ENCODE assay signal across 19 cellular contexts in genomic region chr10:113053091-113053490, GRCh38.
DNase-seq lines count a peak whose midpoint lies in the region; ATAC-seq and TF ChIP-seq lines count a peak whose summit lies in the region.
"Had no signal": no experiment of that assay in that cellular context is flagged by ENCODE, and none has a peak within 500 bp of the region (broad histone marks: within the 10 kb centered on the region; RNA-seq: fewer than 3 reads in every experiment).

No MANE protein-coding gene starts in this region.

- H3K4me1 Mint-ChIP-seq in WTC11, result peaks cover 85% of the 10 kb centered on the region

- peak; percentile 31 for DNase-seq in WTC11 (ENCODE audit: low spot score)
- DNase-seq in fibroblast of the aortic adventitia (ENCODE audit: low read depth), result peak; percentile 51
- peak; percentile 67 to 92 for DNase-seq in tibial artery
- no peak for DNase-seq in activated CD8-positive, alpha-beta memory T cell treated with anti-CD3 and anti-CD28 coated beads, Interleukin-2, amount 50 U/mL, for 48 hours
- no peak for DNase-seq in NOMO-1 treated with dmso at 0.1 percent for 144 hours (lab: John Stamatoyannopoulos, UW; ENCODE audit: unreplicated experiment)
- DNase-seq in kidney glomerular epithelial cell (lab: John Stamatoyannopoulos, UW), result no peak
- DNase-seq: activated CD4-positive, alpha-beta memory T cell treated with anti-CD3 and anti-CD28 coated beads for 36 hours; activated naive CD4-positive, alpha-beta T cell treated with anti-CD3 and anti-CD28 coated beads, Interleukin-2, amount 50 U/mL, for 16 hours; activated T-cell treated with anti-CD3 and anti-CD28 coated beads, Interleukin-2, amount 50 U/mL, for 24 hours; effector CD4-positive, alpha-beta T cell; left lung; naive B cell; NCI-H2227 treated with DMSO at 0.1 percent for 48 hours; NK-92 treated with Interleukin-12 subunit alpha and Interleukin-12 subunit beta, amount 100 ng/mL, for 24 hours; RPMI8226; transverse colon had no signal

- 66 to 78% methylated on average over 8 to 10 of the region's 10 CpGs for WGBS in mesodermal cell (ENCODE audit: insufficient coverage in 2 of 2), 2 experiments

- H3K27me3 Mint-ChIP-seq in WTC11 (ENCODE audit: low read depth), result no peaks in the 10 kb centered on the region

- H3K27me3 ChIP-seq in tibial artery, result no peaks in the 10 kb centered on the region
- H3K27me3 ChIP-seq: BLaER1, left lung, transverse colon had no signal

- ATAC-seq in WTC11, result peak; percentile 60
- ATAC-seq: left lung had no signal

- H3K9me3 Mint-ChIP-seq in WTC11, result no peaks in the 10 kb centered on the region
- H3K9me3 Mint-ChIP-seq: activated CD4-positive, alpha-beta memory T cell treated with anti-CD3 and anti-CD28 coated beads for 36 hours; activated T-cell treated with anti-CD3 and anti-CD28 coated beads, Interleukin-2, amount 50 U/mL, for 24 hours had no signal

- peaks cover 69% of the 10 kb centered on the region for H3K4me1 ChIP-seq in mesodermal cell (ENCODE audit: control insufficient read depth, insufficient read depth, low read length, poor library complexity, severe bottlenecking)
- H3K4me1 ChIP-seq in tibial artery, result peaks cover 0 to 100% (median 84%) of the 10 kb centered on the region in 4 donors

- H3K27ac Mint-ChIP-seq in WTC11, result peak overlapping the region; percentile 99
- H3K27ac Mint-ChIP-seq: activated CD4-positive, alpha-beta memory T cell treated with anti-CD3 and anti-CD28 coated beads for 36 hours; activated T-cell treated with anti-CD3 and anti-CD28 coated beads, Interleukin-2, amount 50 U/mL, for 24 hours had no signal

- H3K4me3 Mint-ChIP-seq in WTC11, result peak overlapping the region; percentile 46
- H3K4me3 Mint-ChIP-seq: activated CD4-positive, alpha-beta memory T cell treated with anti-CD3 and anti-CD28 coated beads for 36 hours; activated T-cell treated with anti-CD3 and anti-CD28 coated beads, Interleukin-2, amount 50 U/mL, for 24 hours; naive B cell had no signal

- H3K4me3 ChIP-seq in fibroblast of the aortic adventitia (ENCODE audit: low read depth, low read length) (no peak overlapping the region), mesodermal cell (ENCODE audit: extremely low read depth, insufficient read depth, low read length, poor library complexity, severe bottlenecking) (no peak overlapping the region), tibial artery (no peak overlapping the region)
- H3K4me3 ChIP-seq: BLaER1, left lung, transverse colon had no signal

- CTCF ChIA-PET in WTC11 (lab: Charles Lee), result interaction anchor here (0.9 to 1.1 kb wide), 3 partner anchors 12 to 33 kb away, joined by 3 to 6 read pairs (median 4); no protein-coding TSS in a partner anchor

- no peak for TF ChIP-seq CTCF in WTC11 (IDR thresholded peaks at IDR 0.05)
- TF ChIP-seq CTCF in fibroblast of the aortic adventitia (IDR thresholded peaks at IDR 0.05; ENCODE audit: insufficient read depth, low read length), result no peak
- no peak for TF ChIP-seq CTCF in tibial artery (IDR thresholded peaks at IDR 0.05)

- H3K36me3 ChIP-seq in mesodermal cell (ENCODE audit: control insufficient read depth, insufficient read depth, low read length), result peaks cover 28% of the 10 kb centered on the region
- H3K36me3 ChIP-seq in tibial artery, result no peaks in the 10 kb centered on the region
- H3K36me3 ChIP-seq: left lung, transverse colon had no signal

- H3K27ac ChIP-seq in mesodermal cell (ENCODE audit: low read depth, low read length, severe bottlenecking), result peak overlapping the region; percentile 84
- peak overlapping the region; percentile 64 to 86 for H3K27ac ChIP-seq in tibial artery
- H3K27ac ChIP-seq: BLaER1, parathyroid adenoma had no signal

- intact Hi-C loops in tibial artery (cut with DNase I; ENCODE audit: low total_unique reads), result loop anchor here (10.0 kb wide), 1 partner anchor 98 kb away; the partner anchor contains the start of gene TCF7L2

- no peaks in the 10 kb centered on the region for H3K9me3 ChIP-seq in mesodermal cell (ENCODE audit: control insufficient read depth, low read length)
- no peaks in the 10 kb centered on the region for H3K9me3 ChIP-seq in tibial artery
- H3K9me3 ChIP-seq: BLaER1, left lung, transverse colon had no signal

- peaks cover 5% of the 10 kb centered on the region; the same call in 1 of the 2 replicates for H3K36me3 Mint-ChIP-seq in WTC11
- H3K36me3 Mint-ChIP-seq: activated CD4-positive, alpha-beta memory T cell treated with anti-CD3 and anti-CD28 coated beads for 36 hours; naive B cell had no signal

- POLR2A ChIA-PET in WTC11 (lab: Charles Lee), result no interaction called here

TF ChIP-seq in WTC11, 78 proteins besides CTCF, POLR2A, EP300 and RAD21:
- TF ChIP-seq ATF6 (CRISPR knock-in tag; IDR thresholded peaks at IDR 0.05) (no peak), KAT7 (CRISPR knock-in tag; IDR thresholded peaks at IDR 0.05; ENCODE audit: borderline replicate concordance) (no peak), NFYB (CRISPR knock-in tag; conservative IDR thresholded peaks at IDR 0.05; ENCODE audit: low read depth) (no peak), SOX15 (CRISPR knock-in tag; IDR thresholded peaks at IDR 0.05) (no peak), RELA (CRISPR knock-in tag; IDR thresholded peaks at IDR 0.05; ENCODE audit: borderline replicate concordance) (no peak), ESRRA (CRISPR knock-in tag; IDR thresholded peaks at IDR 0.05; ENCODE audit: borderline replicate concordance) (no peak), STAT6 (CRISPR knock-in tag; conservative IDR thresholded peaks at IDR 0.05; ENCODE audit: low read depth) (no peak), SMAD4 (CRISPR knock-in tag; IDR thresholded peaks at IDR 0.05) (no peak), ATF2 (CRISPR knock-in tag; IDR thresholded peaks at IDR 0.05; ENCODE audit: borderline replicate concordance, low read depth) (no peak), CREB1 (CRISPR knock-in tag; IDR thresholded peaks at IDR 0.05) (no peak), ZNF138 (CRISPR knock-in tag; conservative IDR thresholded peaks at IDR 0.05) (no peak), GABPB1 (CRISPR knock-in tag; IDR thresholded peaks at IDR 0.05) (no peak), GTF2I (CRISPR knock-in tag; conservative IDR thresholded peaks at IDR 0.05) (no peak), E2F4 (CRISPR knock-in tag; IDR thresholded peaks at IDR 0.05; ENCODE audit: borderline replicate concordance, low read depth) (no peak), ELF4 (CRISPR knock-in tag; IDR thresholded peaks at IDR 0.05; ENCODE audit: low read depth) (no peak), ZNF121 (CRISPR knock-in tag; IDR thresholded peaks at IDR 0.05) (no peak)

Comparison
In these comparisons a context has a peak if more than half of its experiments do, and no peak if none do; other contexts are left out.
1. DNase-seq: peak in WTC11 (single experiment), fibroblast of the aortic adventitia (single experiment) and tibial artery (2 of 2); none in activated CD8-positive, alpha-beta memory T cell treated with anti-CD3 and anti-CD28 coated beads, Interleukin-2, amount 50 U/mL, for 48 hours (single experiment), NOMO-1 treated with dmso at 0.1 percent for 144 hours (single experiment) and kidney glomerular epithelial cell (single experiment).